In genomic region chr14:90941705-90942104, GRCh38 we compare ENCODE assay signal across 9 cellular contexts.
"Had no signal": no experiment of that assay in that cellular context is flagged by ENCODE, and none has a peak within 500 bp of the region (broad histone marks: within the 10 kb centered on the region; RNA-seq: fewer than 3 reads in every experiment).

No MANE protein-coding gene starts in this region.

- ATAC-seq: HCT116 had no signal

- H3K27me3 Mint-ChIP-seq: IgD-negative memory B cell had no signal

- H3K27ac Mint-ChIP-seq: HFFc6, IgD-negative memory B cell had no signal

- H3K9ac ChIP-seq: GM23248 had no signal

- H3K27ac ChIP-seq: GM23248, HL-60 had no signal

- H3K4me1 ChIP-seq: HAP-1 had no signal

- H3K4me3 ChIP-seq: GM23248, HAP-1 had no signal

- DNase-seq: GM23248, GOT3, H7, HFFc6, KG1 had no signal

- H2AFZ ChIP-seq: GM23248 had no signal

- H3K36me3 ChIP-seq: HAP-1 had no signal

- H3K4me3 Mint-ChIP-seq: HFFc6, IgD-negative memory B cell had no signal
